In the genomic region with DNA sequence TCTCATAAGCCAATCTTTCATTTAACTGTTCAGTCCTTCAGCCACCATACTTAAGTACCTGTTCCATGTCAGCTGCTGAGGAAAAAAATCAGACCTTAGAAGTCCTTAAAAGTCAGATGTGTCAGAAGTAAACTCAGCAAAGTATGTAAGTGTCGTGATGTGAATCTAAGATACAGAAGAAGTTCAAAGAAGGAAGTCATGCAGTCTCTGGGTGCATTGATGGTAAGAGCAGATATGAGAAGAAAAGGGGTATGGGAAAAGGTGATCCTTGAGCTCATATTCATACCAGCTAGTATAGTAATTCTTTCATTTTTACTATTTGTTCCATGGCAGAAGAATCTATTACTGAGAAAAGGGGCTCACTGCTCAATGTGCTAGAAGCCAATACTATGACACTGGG, we compare ENCODE assay signal across 1 cellular context.
TF ChIP-seq lines count a peak whose summit lies in the region.

No MANE protein-coding gene starts in this region.

TF ChIP-seq in GM23338, 12 proteins besides CTCF, POLR2A, EP300 and RAD21 (continued from another document):
- no peak for TF ChIP-seq ZNF462 (CRISPR knock-in tag; IDR thresholded peaks at IDR 0.05)
- TF ChIP-seq, protein P1, sequence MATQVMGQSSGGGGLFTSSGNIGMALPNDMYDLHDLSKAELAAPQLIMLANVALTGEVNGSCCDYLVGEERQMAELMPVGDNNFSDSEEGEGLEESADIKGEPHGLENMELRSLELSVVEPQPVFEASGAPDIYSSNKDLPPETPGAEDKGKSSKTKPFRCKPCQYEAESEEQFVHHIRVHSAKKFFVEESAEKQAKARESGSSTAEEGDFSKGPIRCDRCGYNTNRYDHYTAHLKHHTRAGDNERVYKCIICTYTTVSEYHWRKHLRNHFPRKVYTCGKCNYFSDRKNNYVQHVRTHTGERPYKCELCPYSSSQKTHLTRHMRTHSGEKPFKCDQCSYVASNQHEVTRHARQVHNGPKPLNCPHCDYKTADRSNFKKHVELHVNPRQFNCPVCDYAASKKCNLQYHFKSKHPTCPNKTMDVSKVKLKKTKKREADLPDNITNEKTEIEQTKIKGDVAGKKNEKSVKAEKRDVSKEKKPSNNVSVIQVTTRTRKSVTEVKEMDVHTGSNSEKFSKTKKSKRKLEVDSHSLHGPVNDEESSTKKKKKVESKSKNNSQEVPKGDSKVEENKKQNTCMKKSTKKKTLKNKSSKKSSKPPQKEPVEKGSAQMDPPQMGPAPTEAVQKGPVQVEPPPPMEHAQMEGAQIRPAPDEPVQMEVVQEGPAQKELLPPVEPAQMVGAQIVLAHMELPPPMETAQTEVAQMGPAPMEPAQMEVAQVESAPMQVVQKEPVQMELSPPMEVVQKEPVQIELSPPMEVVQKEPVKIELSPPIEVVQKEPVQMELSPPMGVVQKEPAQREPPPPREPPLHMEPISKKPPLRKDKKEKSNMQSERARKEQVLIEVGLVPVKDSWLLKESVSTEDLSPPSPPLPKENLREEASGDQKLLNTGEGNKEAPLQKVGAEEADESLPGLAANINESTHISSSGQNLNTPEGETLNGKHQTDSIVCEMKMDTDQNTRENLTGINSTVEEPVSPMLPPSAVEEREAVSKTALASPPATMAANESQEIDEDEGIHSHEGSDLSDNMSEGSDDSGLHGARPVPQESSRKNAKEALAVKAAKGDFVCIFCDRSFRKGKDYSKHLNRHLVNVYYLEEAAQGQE (IDR thresholded peaks at IDR 0.05; ENCODE audit: unreplicated experiment): no peak
- no peak for TF ChIP-seq EZH2phosphoT487 (IDR thresholded peaks at IDR 0.05; ENCODE audit: unreplicated experiment)
- TF ChIP-seq ETS1 (IDR thresholded peaks at IDR 0.05): no peak
